ENCODE assay signal across 10 cellular contexts in genomic region chr1:12051361-12051760, GRCh38. TPM values are rescaled to one million over a fixed set of nuclear protein-coding genes. Genes with fewer than 3 reads are reported as not detected.
"Had no signal": no experiment of that assay in that cellular context is flagged by ENCODE, and none has a peak within 500 bp of the region (broad histone marks: within the 10 kb centered on the region; RNA-seq: fewer than 3 reads in every experiment).

No MANE protein-coding gene starts in this region.

- H3K36me3 Mint-ChIP-seq: mesothelial cell of epicardium, naive B cell, type B pancreatic cell had no signal

- H3K27ac ChIP-seq: cardiac muscle cell had no signal

- H3K36me3 ChIP-seq: cardiac muscle cell, gastroesophageal sphincter had no signal

- H2AFZ ChIP-seq: hepatocyte had no signal

- H3K9me3 ChIP-seq: gastroesophageal sphincter had no signal

- H3K79me2 ChIP-seq: hepatocyte had no signal

- H3K9me3 Mint-ChIP-seq: mesothelial cell of epicardium, naive B cell, type B pancreatic cell had no signal

- H3K4me3 ChIP-seq: cardiac muscle cell, gastroesophageal sphincter, hepatocyte, smooth muscle cell had no signal

- H3K27me3 Mint-ChIP-seq: type B pancreatic cell had no signal

- DNase-seq: activated CD8-positive, alpha-beta memory T cell treated with anti-CD3 and anti-CD28 coated beads, Interleukin-2, amount 50 U/mL, for 4 hours; naive B cell; SW 1271 had no signal

- H3K27me3 ChIP-seq: cardiac muscle cell, hepatocyte had no signal

- H3K4me3 Mint-ChIP-seq: naive B cell, type B pancreatic cell had no signal

RNA-seq across cellular contexts. Expression of gene TNFRSF8, which starts 11.7 kb away (rescaled TPM):
- total RNA-seq: endothelial cell of umbilical vein, hepatocyte had no signal
- polyA plus RNA-seq: cardiac muscle cell, hepatocyte had no signal
